34 cellular contexts compared by ENCODE assay signal in genomic region chr9:130364619-130365322, GRCh38.
DNase-seq lines count a peak whose midpoint lies in the region; FAIRE-seq and TF ChIP-seq lines count a peak whose summit lies in the region.
"Had no signal": no experiment of that assay in that cellular context is flagged by ENCODE, and none has a peak within 500 bp of the region (broad histone marks: within the 10 kb centered on the region; RNA-seq: fewer than 3 reads in every experiment).

No MANE protein-coding gene starts in this region.

- no peaks in the 10 kb centered on the region for H3K4me1 Mint-ChIP-seq in neural crest cell
- peaks cover 9% of the 10 kb centered on the region for H3K4me1 Mint-ChIP-seq in endodermal cell
- H3K4me1 Mint-ChIP-seq in activated T-helper 2 cell treated with anti-CD3 and anti-CD28 coated beads, Interferon-gamma antibody, Interleukin-2, Interleukin-4, amounts not matched to agents 10 μg/mL and 5 μg/mL and 100 μg/mL, durations not matched to agents 14 hours and 24 hours and 36 hours (ENCODE audit: low read depth), result peaks cover 4% of the 10 kb centered on the region

- H3K4me3 ChIP-seq in HEK293 (ENCODE audit: low read depth, low read length) (no peak overlapping the region), endodermal cell (ENCODE audit: low read length) (no peak overlapping the region), coronary artery (no peak overlapping the region)
- H3K4me3 ChIP-seq: body of pancreas, spleen, testis had no signal

- no peaks in the 10 kb centered on the region for H3K36me3 Mint-ChIP-seq in neural crest cell (ENCODE audit: low read depth)
- H3K36me3 Mint-ChIP-seq in endodermal cell (ENCODE audit: low read depth), result no peaks in the 10 kb centered on the region
- peaks cover 3% of the 10 kb centered on the region for H3K36me3 Mint-ChIP-seq in activated T-helper 2 cell treated with anti-CD3 and anti-CD28 coated beads, Interferon-gamma antibody, Interleukin-2, Interleukin-4, amounts not matched to agents 10 μg/mL and 5 μg/mL and 100 μg/mL, durations not matched to agents 14 hours and 24 hours and 36 hours (ENCODE audit: low read depth)
- H3K36me3 Mint-ChIP-seq: activated CD4-positive, alpha-beta memory T cell treated with anti-CD3 and anti-CD28 coated beads for 36 hours; CD8-positive, alpha-beta T cell had no signal

- H3K27me3 Mint-ChIP-seq in neural crest cell (ENCODE audit: low read depth) (no peaks in the 10 kb centered on the region), endodermal cell (ENCODE audit: insufficient read depth) (no peaks in the 10 kb centered on the region)
- H3K27me3 Mint-ChIP-seq in activated T-helper 2 cell treated with anti-CD3 and anti-CD28 coated beads, Interferon-gamma antibody, Interleukin-2, Interleukin-4, amounts not matched to agents 10 μg/mL and 5 μg/mL and 100 μg/mL, durations not matched to agents 14 hours and 24 hours and 36 hours (ENCODE audit: low read depth), result no peaks in the 10 kb centered on the region
- H3K27me3 Mint-ChIP-seq: T-helper 17 cell had no signal

- POLR2A ChIA-PET in HEK293 (lab: Yijun Ruan, JAX), result interaction anchor here (1.1 kb wide), 1 partner anchor 34 kb away, joined by 10 read pairs; no protein-coding TSS in a partner anchor

- no peaks in the 10 kb centered on the region for H3K9me3 ChIP-seq in HEK293 (ENCODE audit: control insufficient read depth, insufficient read depth, low read depth, low read length)
- H3K9me3 ChIP-seq in endodermal cell (ENCODE audit: control insufficient read depth, low read length), result no peaks in the 10 kb centered on the region
- H3K9me3 ChIP-seq: BE2C, body of pancreas, neutrophil, spleen, testis had no signal

- no peaks in the 10 kb centered on the region for H3K36me3 ChIP-seq in HEK293 (ENCODE audit: control insufficient read depth in 2 of 2, insufficient read depth in 1 of 2, low read length in 2 of 2)
- H3K36me3 ChIP-seq in endodermal cell (ENCODE audit: control insufficient read depth, insufficient read depth, low read length), result no peaks in the 10 kb centered on the region
- H3K36me3 ChIP-seq: BE2C, neutrophil, spleen had no signal

- no peak for FAIRE-seq in RCC 7860 (lab: Jason Lieb, UNC)
- FAIRE-seq: HTR-8/SVneo, kidney had no signal

- H3K9ac ChIP-seq in endodermal cell (ENCODE audit: extremely low read depth, low read length, poor library complexity, severe bottlenecking), result no peak overlapping the region

- DNase-seq in Daoy (ENCODE audit: low read depth) (peak; percentile 73), RCC 7860 (ENCODE audit: low spot score) (peak; percentile 50), neural crest cell (ENCODE audit: low read depth, low spot score) (no peak), endodermal cell (no peak), coronary artery (ENCODE audit: low spot score) (no peak)
- no peak for DNase-seq in activated T-helper 2 cell treated with anti-CD3 and anti-CD28 coated beads, Interferon-gamma antibody, Interleukin-2, Interleukin-4, amounts not matched to agents 10 μg/mL and 5 μg/mL and 100 μg/mL, durations not matched to agents 14 hours and 24 hours and 36 hours (ENCODE audit: low spot score)
- DNase-seq: activated CD4-positive, alpha-beta memory T cell treated with anti-CD3 and anti-CD28 coated beads for 36 hours; activated CD4-positive, alpha-beta T cell treated with anti-CD3 and anti-CD28 coated beads for 1 hour; activated naive CD4-positive, alpha-beta T cell treated with Interleukin-2 at 50 U/mL for 16 hours; BE2C; body of pancreas; CD8-positive, alpha-beta T cell; GDM1; head of caudate nucleus; HFFc6; KBM-7; kidney; left ventricle myocardium superior; mesendoderm; NCI-H1436; NCI-H82; posterior cingulate gyrus; right cardiac atrium; spleen; stimulated activated CD4-positive, alpha-beta T cell treated with anti-CD3 and anti-CD28 coated beads, Interleukin-2, amount 100 ng/mL, for 24 hours; stimulated activated CD8-positive, alpha-beta memory T cell treated with anti-CD3 and anti-CD28 coated beads, Interleukin-4, amount 100 ng/mL, for 48 hours; T-helper 17 cell; testis had no signal

- CTCF ChIA-PET in HEK293 (lab: Yijun Ruan, JAX), result interaction anchor here (0.6 to 1.3 kb wide), 5 partner anchors 22 to 257 kb away, joined by 3 to 5 read pairs (median 3); no protein-coding TSS in a partner anchor

- H3K4me3 Mint-ChIP-seq in neural crest cell (no peak overlapping the region), endodermal cell (no peak overlapping the region)
- H3K4me3 Mint-ChIP-seq in activated T-helper 2 cell treated with anti-CD3 and anti-CD28 coated beads, Interferon-gamma antibody, Interleukin-2, Interleukin-4, amounts not matched to agents 10 μg/mL and 5 μg/mL and 100 μg/mL, durations not matched to agents 14 hours and 24 hours and 36 hours (ENCODE audit: low read depth), result no peak overlapping the region
- H3K4me3 Mint-ChIP-seq: activated CD4-positive, alpha-beta memory T cell treated with anti-CD3 and anti-CD28 coated beads for 36 hours; CD8-positive, alpha-beta T cell; central memory CD8-positive, alpha-beta T cell; dendritic cell treated with granulocyte-macrophage colony-stimulating factor and Interleukin-4, amounts not matched to agents 40 ng/mL and 50 ng/mL, for 4 days; HFFc6; stimulated activated naive CD8-positive, alpha-beta T cell treated with anti-CD3 and anti-CD28 coated beads, Interleukin-15, Interleukin-2, amounts not matched to agents 100 ng/mL and 50 ng/mL, for 24 hours; T-helper 17 cell had no signal

- H3K27me3 ChIP-seq in endodermal cell (ENCODE audit: control insufficient read depth, insufficient read depth, low read length, poor library complexity, severe bottlenecking), result no peaks in the 10 kb centered on the region
- H3K27me3 ChIP-seq: BE2C, body of pancreas, neutrophil, testis had no signal

- H3K9me3 Mint-ChIP-seq in neural crest cell, result no peaks in the 10 kb centered on the region
- no peaks in the 10 kb centered on the region for H3K9me3 Mint-ChIP-seq in endodermal cell
- peaks cover 17% of the 10 kb centered on the region for H3K9me3 Mint-ChIP-seq in activated T-helper 2 cell treated with anti-CD3 and anti-CD28 coated beads, Interferon-gamma antibody, Interleukin-2, Interleukin-4, amounts not matched to agents 10 μg/mL and 5 μg/mL and 100 μg/mL, durations not matched to agents 14 hours and 24 hours and 36 hours
- H3K9me3 Mint-ChIP-seq: CD8-positive, alpha-beta T cell; central memory CD8-positive, alpha-beta T cell; dendritic cell treated with granulocyte-macrophage colony-stimulating factor and Interleukin-4, amounts not matched to agents 40 ng/mL and 50 ng/mL, for 4 days; HFFc6 had no signal

- intact Hi-C loops in activated T-helper 2 cell treated with anti-CD3 and anti-CD28 coated beads, Interferon-gamma antibody, Interleukin-2, Interleukin-4, amounts not matched to agents 10 μg/mL and 5 μg/mL and 100 μg/mL, durations not matched to agents 14 hours and 24 hours and 36 hours (cut with micrococcal nuclease), result no loop called here

- H3K27ac ChIP-seq in HEK293 (ENCODE audit: extremely low read depth, low read depth, low read length) (no peak overlapping the region), endodermal cell (ENCODE audit: low read depth, low read length) (no peak overlapping the region), coronary artery (no peak overlapping the region)
- H3K27ac ChIP-seq: body of pancreas, neutrophil, spleen, testis had no signal

- H3K27ac Mint-ChIP-seq in neural crest cell (ENCODE audit: unreplicated experiment) (peak overlapping the region; percentile 35), endodermal cell (no peak overlapping the region)
- H3K27ac Mint-ChIP-seq in activated T-helper 2 cell treated with anti-CD3 and anti-CD28 coated beads, Interferon-gamma antibody, Interleukin-2, Interleukin-4, amounts not matched to agents 10 μg/mL and 5 μg/mL and 100 μg/mL, durations not matched to agents 14 hours and 24 hours and 36 hours, result no peak overlapping the region
- H3K27ac Mint-ChIP-seq: activated CD4-positive, alpha-beta memory T cell treated with anti-CD3 and anti-CD28 coated beads for 36 hours; CD8-positive, alpha-beta T cell; dendritic cell treated with granulocyte-macrophage colony-stimulating factor and Interleukin-4, amounts not matched to agents 40 ng/mL and 50 ng/mL, for 4 days; HFFc6; stimulated activated naive CD8-positive, alpha-beta T cell treated with anti-CD3 and anti-CD28 coated beads, Interleukin-15, Interleukin-2, amounts not matched to agents 100 ng/mL and 50 ng/mL, for 24 hours; T-helper 17 cell had no signal

- TF ChIP-seq CTCF in HEK293 (tag by site-specific recombination; IDR thresholded peaks at IDR 0.05) (no peak), neural crest cell (conservative IDR thresholded peaks at IDR 0.05) (no peak), endodermal cell (conservative IDR thresholded peaks at IDR 0.05) (no peak), coronary artery (IDR thresholded peaks at IDR 0.05) (no peak)

- H3K4me1 ChIP-seq in HEK293 (ENCODE audit: control insufficient read depth, insufficient read depth, low read length), result no peaks in the 10 kb centered on the region
- no peaks in the 10 kb centered on the region for H3K4me1 ChIP-seq in endodermal cell (ENCODE audit: control insufficient read depth, insufficient read depth, low read length)
- H3K4me1 ChIP-seq: body of pancreas, spleen, testis had no signal

- WGBS in endodermal cell (ENCODE audit: insufficient coverage in 1 of 2, insufficient read length in 1 of 2), 2 experiments, result 89 to 90% methylated on average over 3 to 13 of the region's 13 CpGs

TF ChIP-seq in HEK293, 187 proteins besides CTCF, POLR2A, EP300 and RAD21:
- peak; percentile 69 for TF ChIP-seq KLF1 (tag by site-specific recombination; IDR thresholded peaks at IDR 0.05)
- TF ChIP-seq ZNF544 (tag by site-specific recombination; IDR thresholded peaks at IDR 0.05), result no peak
- TF ChIP-seq GLIS2 (tag by site-specific recombination; IDR thresholded peaks at IDR 0.05), result 0 out of 2 replicates have a peak, but pooled peaks have one; percentile 8
- no peak for TF ChIP-seq ZNF292 (tag by site-specific recombination; IDR thresholded peaks at IDR 0.05; ENCODE audit: borderline replicate concordance, low read depth)

Comparison
In these comparisons a context has a peak if more than half of its experiments do, and no peak if none do; other contexts are left out.
1. DNase-seq: peak in Daoy (single experiment) and RCC 7860 (single experiment); none in neural crest cell (single experiment), endodermal cell (single experiment), activated T-helper 2 cell treated with anti-CD3 and anti-CD28 coated beads, Interferon-gamma antibody, Interleukin-2, Interleukin-4, amounts not matched to agents 10 μg/mL and 5 μg/mL and 100 μg/mL, durations not matched to agents 14 hours and 24 hours and 36 hours (single experiment) and coronary artery (single experiment).